ENCODE assay signal across 13 cellular contexts in genomic region chr10:92074126-92074887, GRCh38.
DNase-seq lines count a peak whose midpoint lies in the region; FAIRE-seq and TF ChIP-seq lines count a peak whose summit lies in the region.
"Had no signal": no experiment of that assay in that cellular context is flagged by ENCODE, and none has a peak within 500 bp of the region (broad histone marks: within the 10 kb centered on the region; RNA-seq: fewer than 3 reads in every experiment).

No MANE protein-coding gene starts in this region.

- no peak overlapping the region for H3K4me3 Mint-ChIP-seq in osteocyte (ENCODE audit: unreplicated experiment)
- H3K4me3 Mint-ChIP-seq in endothelial cell (ENCODE audit: unreplicated experiment): no peak overlapping the region
- no peak overlapping the region for H3K4me3 Mint-ChIP-seq in Caco-2 (ENCODE audit: unreplicated experiment)

- no peaks in the 10 kb centered on the region for H3K9me3 Mint-ChIP-seq in osteocyte (ENCODE audit: unreplicated experiment)
- no peaks in the 10 kb centered on the region for H3K9me3 Mint-ChIP-seq in endothelial cell (ENCODE audit: unreplicated experiment)
- no peaks in the 10 kb centered on the region for H3K9me3 Mint-ChIP-seq in Caco-2 (ENCODE audit: unreplicated experiment)

- no peak overlapping the region for H3K9ac ChIP-seq in OCI-LY1 (ENCODE audit: low read length)
- no peak overlapping the region for H3K9ac ChIP-seq in kidney (ENCODE audit: low read length in 2 of 2)

- TF ChIP-seq CTCF in OCI-LY1 (IDR thresholded peaks at IDR 0.05; ENCODE audit: low read length) (peak; percentile 19; the same call in 1 of the 2 replicates), choroid plexus epithelial cell (conservative IDR thresholded peaks at IDR 0.05; ENCODE audit: low read depth, low read length) (peak; percentile 42), osteocyte (IDR thresholded peaks at IDR 0.05) (peak; percentile 32), kidney (IDR thresholded peaks at IDR 0.05; ENCODE audit: borderline replicate concordance, extremely low read depth, insufficient read depth) (no peak), endothelial cell (IDR thresholded peaks at IDR 0.05; ENCODE audit: unreplicated experiment) (no peak), Caco-2 (IDR thresholded peaks at IDR 0.05; ENCODE audit: insufficient read depth in 1 of 2, low read depth in 1 of 2, low read length in 1 of 2, severe bottlenecking in 1 of 2, unreplicated experiment in 1 of 2) (peak in 1 of 2 experiments; percentile 8)

- DNase-seq in DMS 273 (lab: John Stamatoyannopoulos, UW; ENCODE audit: unreplicated experiment) (peak; percentile 25), DMS 273 treated with DMSO at 0.1 percent for 48 hours (lab: John Stamatoyannopoulos, UW) (no peak), choroid plexus epithelial cell (ENCODE audit: low read depth) (peak; percentile 37), osteocyte (ENCODE audit: extremely low spot score, unreplicated experiment) (no peak), kidney (no peak), endothelial cell (ENCODE audit: low spot score) (no peak), Caco-2 (no peak)
- DNase-seq: 8988T; activated CD4-positive, alpha-beta T cell treated with anti-CD3 and anti-CD28 coated beads for 4 hours; activated naive CD4-positive, alpha-beta T cell treated with anti-CD3 and anti-CD28 coated beads, Interleukin-2, amount 50 U/mL, for 16 hours; NCI-H1105 had no signal

- no peaks in the 10 kb centered on the region for H4K20me1 ChIP-seq in OCI-LY1 (ENCODE audit: insufficient read depth, low read length)

- H3K9me3 ChIP-seq in OCI-LY1 (ENCODE audit: low read length): no peaks in the 10 kb centered on the region
- H3K9me3 ChIP-seq in kidney (ENCODE audit: control insufficient read depth in 1 of 2, low read length in 2 of 2): no peaks in the 10 kb centered on the region
- no peaks in the 10 kb centered on the region for H3K9me3 ChIP-seq in Caco-2

- H3K27me3 Mint-ChIP-seq in osteocyte (ENCODE audit: unreplicated experiment): no peaks in the 10 kb centered on the region
- H3K27me3 Mint-ChIP-seq in endothelial cell (ENCODE audit: unreplicated experiment): peaks cover 2% of the 10 kb centered on the region
- H3K27me3 Mint-ChIP-seq in Caco-2 (ENCODE audit: insufficient read depth, unreplicated experiment): no peaks in the 10 kb centered on the region

- H3K4me1 Mint-ChIP-seq in osteocyte (ENCODE audit: unreplicated experiment) (no peaks in the 10 kb centered on the region), endothelial cell (ENCODE audit: unreplicated experiment) (peaks cover 11% of the 10 kb centered on the region), Caco-2 (ENCODE audit: low read depth, unreplicated experiment) (peaks cover 17% of the 10 kb centered on the region)

- no peaks in the 10 kb centered on the region for H3K9me2 ChIP-seq in OCI-LY1 (ENCODE audit: low read depth, low read length)

- BruUV-seq in Caco-2 (replicated peaks; lab: Mats Ljungman, UMichigan): no TSS peak

- CTCF ChIA-PET in Caco-2 (lab: Charles Lee): no interaction called here

- no peaks in the 10 kb centered on the region for H3K4me1 ChIP-seq in OCI-LY1 (ENCODE audit: insufficient read depth, low read length, severe bottlenecking)
- H3K4me1 ChIP-seq in kidney (ENCODE audit: control insufficient read depth in 1 of 2, insufficient read depth in 1 of 2, low read depth in 1 of 2, low read length in 2 of 2): no peaks in the 10 kb centered on the region
- H3K4me1 ChIP-seq in Caco-2: peaks cover 9% of the 10 kb centered on the region; the same call in 1 of the 2 replicates

- intact Hi-C loops in kidney (cut with DNase I) (no loop called here), Caco-2 (cut with micrococcal nuclease; ENCODE audit: unreplicated experiment) (no loop called here)

- no peak overlapping the region for H2AFZ ChIP-seq in OCI-LY1 (ENCODE audit: low read length)

- H3K36me3 ChIP-seq in OCI-LY1 (ENCODE audit: insufficient read depth, low read length): no peaks in the 10 kb centered on the region
- peaks cover 0 to 3% of the 10 kb centered on the region in 2 donors for H3K36me3 ChIP-seq in kidney (ENCODE audit: control insufficient read depth in 1 of 2, insufficient read depth in 2 of 2, low read length in 2 of 2)
- H3K36me3 ChIP-seq in Caco-2 (ENCODE audit: control insufficient read depth, insufficient read depth, low read length): no peaks in the 10 kb centered on the region

- POLR2A ChIA-PET in Caco-2 (lab: Charles Lee): no interaction called here

- H3K27ac Mint-ChIP-seq in osteocyte (ENCODE audit: unreplicated experiment): no peak overlapping the region
- H3K27ac Mint-ChIP-seq in endothelial cell (ENCODE audit: unreplicated experiment): no peak overlapping the region
- no peak overlapping the region for H3K27ac Mint-ChIP-seq in Caco-2 (ENCODE audit: unreplicated experiment)

- no peak for FAIRE-seq in kidney (lab: Jason Lieb, UNC)

- no peaks in the 10 kb centered on the region for H3K27me3 ChIP-seq in OCI-LY1 (ENCODE audit: insufficient read depth, low read length)
- no peaks in the 10 kb centered on the region for H3K27me3 ChIP-seq in Caco-2 (replicated peaks; ENCODE audit: control insufficient read depth, insufficient read depth, low read length)

- H3K4me3 ChIP-seq in OCI-LY1 (ENCODE audit: low read depth, low read length, poor library complexity, severe bottlenecking): no peak overlapping the region
- no peak overlapping the region for H3K4me3 ChIP-seq in choroid plexus epithelial cell (ENCODE audit: low read depth, low read length)
- H3K4me3 ChIP-seq in kidney (ENCODE audit: low read length in 2 of 2): no peak overlapping the region
- H3K4me3 ChIP-seq in Caco-2 (ENCODE audit: low read depth, low read length): no peak overlapping the region

- H3K79me2 ChIP-seq in OCI-LY1 (ENCODE audit: insufficient read depth, low read length): no peaks in the 10 kb centered on the region

- H3K27ac ChIP-seq in OCI-LY1 (ENCODE audit: low read depth, low read length, poor library complexity, severe bottlenecking) (no peak overlapping the region), kidney (ENCODE audit: low read depth in 2 of 2, low read length in 2 of 2) (no peak overlapping the region)
- H3K27ac ChIP-seq: epithelial cell of prostate had no signal

- peaks cover 10% of the 10 kb centered on the region for H3K36me3 Mint-ChIP-seq in osteocyte (ENCODE audit: unreplicated experiment)
- H3K36me3 Mint-ChIP-seq in endothelial cell (ENCODE audit: low read depth, unreplicated experiment): peaks cover 4% of the 10 kb centered on the region
- no peaks in the 10 kb centered on the region for H3K36me3 Mint-ChIP-seq in Caco-2 (ENCODE audit: insufficient read depth, unreplicated experiment)

- H3F3A ChIP-seq in OCI-LY1 (ENCODE audit: insufficient read depth, low read length): no peaks in the 10 kb centered on the region

- no peak overlapping the region for H3K4me2 ChIP-seq in OCI-LY1 (ENCODE audit: low read length)

Comparison
In these comparisons a context has a peak if more than half of its experiments do, and no peak if none do; other contexts are left out.
1. DNase-seq: peak in DMS 273 (single experiment) and choroid plexus epithelial cell (single experiment); none in DMS 273 treated with DMSO at 0.1 percent for 48 hours (single experiment), osteocyte (single experiment), kidney (single experiment), endothelial cell (single experiment) and Caco-2 (0 of 2).
2. CTCF ChIP-seq: peak in OCI-LY1 (single experiment), choroid plexus epithelial cell (single experiment) and osteocyte (single experiment); none in kidney (single experiment) and endothelial cell (single experiment).